ENCODE assay signal across 17 cellular contexts in genomic region chr1:47758341-47759237, GRCh38.
DNase-seq lines count a peak whose midpoint lies in the region; ATAC-seq and TF ChIP-seq lines count a peak whose summit lies in the region.
"Had no signal": no experiment of that assay in that cellular context is flagged by ENCODE, and none has a peak within 500 bp of the region (broad histone marks: within the 10 kb centered on the region; RNA-seq: fewer than 3 reads in every experiment).

No MANE protein-coding gene starts in this region.

- no peaks in the 10 kb centered on the region for H3K23me2 ChIP-seq in H9 (ENCODE audit: insufficient read length, low read depth, low read length, poor library complexity, severe bottlenecking)

- H3T11ph ChIP-seq in H9 (ENCODE audit: low read length) = no peak overlapping the region

- no peaks in the 10 kb centered on the region for H3K79me2 ChIP-seq in H9 (ENCODE audit: insufficient read depth, low read length)
- no peaks in the 10 kb centered on the region for H3K79me2 ChIP-seq in fibroblast of lung (ENCODE audit: control insufficient read depth, insufficient read depth, low read length)
- no peaks in the 10 kb centered on the region for H3K79me2 ChIP-seq in neural progenitor cell (ENCODE audit: low read depth)
- no peaks in the 10 kb centered on the region for H3K79me2 ChIP-seq in Karpas-422 (ENCODE audit: low read length)

- H3K27ac Mint-ChIP-seq in H9 (no peak overlapping the region), neural progenitor cell (peak overlapping the region; percentile 28)
- H3K27ac Mint-ChIP-seq: activated CD8-positive, alpha-beta memory T cell treated with anti-CD3 and anti-CD28 coated beads, Interleukin-2, amount 10 ng/mL, durations not matched to agents 7 days and 5 days; CD14-positive monocyte had no signal

- intact Hi-C loops in vagina (cut with DNase I) = no loop called here

- H3K9ac ChIP-seq in H9 (ENCODE audit: extremely low read depth, insufficient read length, low read length) (no peak overlapping the region), fibroblast of lung (ENCODE audit: insufficient read depth, low read length) (no peak overlapping the region), neural progenitor cell (no peak overlapping the region), Karpas-422 (ENCODE audit: low read length) (no peak overlapping the region)

- H3F3A ChIP-seq in neural progenitor cell (ENCODE audit: low read depth) = no peaks in the 10 kb centered on the region

- H3K9me3 ChIP-seq in H9 (ENCODE audit: control insufficient read depth, low read depth, low read length) (no peaks in the 10 kb centered on the region), SJCRH30 (replicated peaks) (no peaks in the 10 kb centered on the region), fibroblast of lung (ENCODE audit: control insufficient read depth, insufficient read depth, low read depth, low read length) (no peaks in the 10 kb centered on the region), neural progenitor cell (ENCODE audit: low read depth) (no peaks in the 10 kb centered on the region), Karpas-422 (ENCODE audit: low read length) (no peaks in the 10 kb centered on the region), vagina (no peaks in the 10 kb centered on the region)

- ATAC-seq in GM21717 (IDR thresholded peaks at IDR 0.05; ENCODE audit: unreplicated experiment) = no peak
- ATAC-seq: activated CD8-positive, alpha-beta memory T cell treated with anti-CD3 and anti-CD28 coated beads, Interleukin-2, amount 10 ng/mL, durations not matched to agents 7 days and 5 days had no signal

- H3K36me3 Mint-ChIP-seq in H9 (ENCODE audit: insufficient read depth in 1 of 3, low read depth in 3 of 3) (no peaks in the 10 kb centered on the region), neural progenitor cell (no peaks in the 10 kb centered on the region)
- H3K36me3 Mint-ChIP-seq: activated CD8-positive, alpha-beta memory T cell treated with anti-CD3 and anti-CD28 coated beads, Interleukin-2, amount 10 ng/mL, durations not matched to agents 7 days and 5 days; CD14-positive monocyte had no signal

- H3K4me1 ChIP-seq in H9 (ENCODE audit: insufficient read depth, low read length) = no peaks in the 10 kb centered on the region
- peaks cover 29% of the 10 kb centered on the region for H3K4me1 ChIP-seq in SJCRH30
- no peaks in the 10 kb centered on the region for H3K4me1 ChIP-seq in fibroblast of lung (ENCODE audit: control insufficient read depth, extremely low read depth, insufficient read depth, low read length)
- no peaks in the 10 kb centered on the region for H3K4me1 ChIP-seq in neural progenitor cell
- no peaks in the 10 kb centered on the region for H3K4me1 ChIP-seq in Karpas-422 (ENCODE audit: low read length)
- H3K4me1 ChIP-seq in vagina = peaks cover 8% of the 10 kb centered on the region

- no peak overlapping the region for H3K14ac ChIP-seq in H9 (ENCODE audit: insufficient read depth, low read length)

- no peak overlapping the region for H2BK20ac ChIP-seq in H9 (ENCODE audit: low read depth, low read length, poor library complexity, severe bottlenecking)

- no peak overlapping the region for H3K56ac ChIP-seq in H9 (ENCODE audit: insufficient read length, low read depth, low read length)

- H3K4ac ChIP-seq in H9 (ENCODE audit: low read depth, low read length) = no peak overlapping the region

- no peak overlapping the region for H3K4me3 ChIP-seq in SJCRH30
- no peak overlapping the region for H3K4me3 ChIP-seq in fibroblast of lung (replicated peaks in 1 of 4; ENCODE audit: control extremely low read depth in 1 of 4, insufficient read depth in 1 of 4, low read depth in 3 of 4, low read length in 4 of 4)
- no peak overlapping the region for H3K4me3 ChIP-seq in neural progenitor cell
- no peak overlapping the region for H3K4me3 ChIP-seq in Karpas-422 (ENCODE audit: low read length)
- no peak overlapping the region for H3K4me3 ChIP-seq in vagina

- no peaks in the 10 kb centered on the region; a peak in 1 of 5 replicates for H3K9me3 Mint-ChIP-seq in H9
- H3K9me3 Mint-ChIP-seq in neural progenitor cell = no peaks in the 10 kb centered on the region
- H3K9me3 Mint-ChIP-seq: CD14-positive monocyte had no signal

- H4K5ac ChIP-seq in H9 (ENCODE audit: insufficient read length, low read depth, low read length) = no peak overlapping the region

- no peak overlapping the region for H2BK12ac ChIP-seq in H9 (ENCODE audit: insufficient read length, low read depth, low read length)

- H3K36me3 ChIP-seq in SJCRH30 (no peaks in the 10 kb centered on the region), fibroblast of lung (ENCODE audit: control insufficient read depth, insufficient read depth, low read length) (no peaks in the 10 kb centered on the region), neural progenitor cell (no peaks in the 10 kb centered on the region), Karpas-422 (ENCODE audit: insufficient read depth, low read length) (no peaks in the 10 kb centered on the region), vagina (no peaks in the 10 kb centered on the region)

- H3K4me3 Mint-ChIP-seq in H9 = no peak overlapping the region
- no peak overlapping the region for H3K4me3 Mint-ChIP-seq in neural progenitor cell
- H3K4me3 Mint-ChIP-seq: activated CD8-positive, alpha-beta memory T cell treated with anti-CD3 and anti-CD28 coated beads, Interleukin-2, amount 10 ng/mL, durations not matched to agents 7 days and 5 days; CD14-positive monocyte had no signal

- H2AFZ ChIP-seq in H9 (ENCODE audit: low read length) (no peak overlapping the region), fibroblast of lung (ENCODE audit: low read length) (no peak overlapping the region), neural progenitor cell (replicated peaks) (no peak overlapping the region), Karpas-422 (ENCODE audit: low read length) (no peak overlapping the region)

- H3K4me2 ChIP-seq in H9 (ENCODE audit: insufficient read depth, insufficient read length, low read length) (no peak overlapping the region), fibroblast of lung (ENCODE audit: extremely low read depth, insufficient read depth, low read length) (no peak overlapping the region), neural progenitor cell (no peak overlapping the region), Karpas-422 (ENCODE audit: low read depth, low read length, poor library complexity, severe bottlenecking) (no peak overlapping the region)

- H3K4me1 Mint-ChIP-seq in H9 (no peaks in the 10 kb centered on the region; a peak in 1 of 4 replicates), neural progenitor cell (peaks cover 15% of the 10 kb centered on the region)
- H3K4me1 Mint-ChIP-seq: activated CD8-positive, alpha-beta memory T cell treated with anti-CD3 and anti-CD28 coated beads, Interleukin-2, amount 10 ng/mL, durations not matched to agents 7 days and 5 days; CD14-positive monocyte had no signal

- no peak for TF ChIP-seq POLR2A in vagina (IDR thresholded peaks at IDR 0.05)

- H3K79me1 ChIP-seq in H9 (ENCODE audit: insufficient read depth, low read depth, low read length, poor library complexity, severe bottlenecking) = no peaks in the 10 kb centered on the region

- in situ Hi-C loops in GM13977 (cut with MboI; ENCODE audit: low pct_unique_long_range_greater_than_20kb, low sequenced_read_pairs, unreplicated experiment) = no loop called here

- TF ChIP-seq CTCF in H9 (conservative IDR thresholded peaks at IDR 0.05) = no peak
- TF ChIP-seq CTCF in fibroblast of lung (conservative IDR thresholded peaks at IDR 0.05 in 1 of 2, IDR thresholded peaks at IDR 0.05 in 1 of 2; ENCODE audit: low read depth in 1 of 2, low read length in 2 of 2) = no peak
- no peak for TF ChIP-seq CTCF in neural progenitor cell (IDR thresholded peaks at IDR 0.05)
- TF ChIP-seq CTCF in GM13977 (IDR thresholded peaks at IDR 0.05; ENCODE audit: extremely low read depth, insufficient read depth, missing control alignments) = no peak
- TF ChIP-seq CTCF in vagina (IDR thresholded peaks at IDR 0.05) = no peak

- H4K20me1 ChIP-seq in H9 (ENCODE audit: control insufficient read depth, insufficient read depth, insufficient read length) (no peaks in the 10 kb centered on the region), fibroblast of lung (ENCODE audit: control insufficient read depth, extremely low read depth, insufficient read depth, low read length) (no peaks in the 10 kb centered on the region), neural progenitor cell (ENCODE audit: low read depth) (no peaks in the 10 kb centered on the region), Karpas-422 (ENCODE audit: insufficient read depth, low read depth, low read length) (no peaks in the 10 kb centered on the region)

- no peaks in the 10 kb centered on the region for H3K27me3 ChIP-seq in H9 (ENCODE audit: insufficient read depth, low read length)
- H3K27me3 ChIP-seq in SJCRH30 = no peaks in the 10 kb centered on the region
- H3K27me3 ChIP-seq in fibroblast of lung (ENCODE audit: control insufficient read depth, insufficient read depth, low read length) = no peaks in the 10 kb centered on the region
- H3K27me3 ChIP-seq in neural progenitor cell = no peaks in the 10 kb centered on the region
- no peaks in the 10 kb centered on the region; the same call in 1 of the 2 replicates for H3K27me3 ChIP-seq in Karpas-422 (ENCODE audit: low read length)
- H3K27me3 ChIP-seq in vagina = no peaks in the 10 kb centered on the region

- H2BK120ac ChIP-seq in H9 (ENCODE audit: low read depth, low read length, poor library complexity, severe bottlenecking) = no peak overlapping the region

- H3K18ac ChIP-seq in H9 (ENCODE audit: insufficient read length, low read depth, low read length) = no peak overlapping the region

- no peak overlapping the region for H3K23ac ChIP-seq in H9 (ENCODE audit: insufficient read length, low read depth, low read length)

- H2AK5ac ChIP-seq in H9 (ENCODE audit: insufficient read length, low read length) = no peak overlapping the region

- no peak overlapping the region for H4K8ac ChIP-seq in H9 (replicated peaks; ENCODE audit: insufficient read length, low read depth, low read length)

- no peak overlapping the region for H2BK15ac ChIP-seq in H9 (ENCODE audit: low read depth, low read length)

- no peak overlapping the region for H4K91ac ChIP-seq in H9 (ENCODE audit: insufficient read length, low read depth, low read length)

- H3K9me2 ChIP-seq in Karpas-422 (replicated peaks; ENCODE audit: insufficient read depth, low read length) = no peaks in the 10 kb centered on the region

- H3K27ac ChIP-seq in H9 (ENCODE audit: insufficient read length, low read depth, low read length) (no peak overlapping the region), SJCRH30 (no peak overlapping the region), fibroblast of lung (ENCODE audit: insufficient read depth, low read length) (no peak overlapping the region), neural progenitor cell (no peak overlapping the region), Karpas-422 (ENCODE audit: low read length) (no peak overlapping the region), vagina (no peak overlapping the region)

- WGBS in H9 (ENCODE audit: extremely low coverage, insufficient read length, low lambda C conversion rate) = no CpG with 5 or more reads among the region's 20 CpGs

- peak; percentile 17 for DNase-seq in H9
- DNase-seq in SJCRH30 = peak; percentile 58 to 66
- peak; percentile 1 to 22 for DNase-seq in fibroblast of lung (ENCODE audit: low read depth in 2 of 2)
- DNase-seq in neural progenitor cell (ENCODE audit: low spot score) = no peak
- DNase-seq in GM13977 (ENCODE audit: low spot score) = no peak
- no peak for DNase-seq in Karpas-422
- no peak for DNase-seq in vagina (ENCODE audit: extremely low spot score in 2 of 2)
- DNase-seq: activated CD4-positive, alpha-beta T cell treated with anti-CD3 and anti-CD28 coated beads for 48 hours; activated CD8-positive, alpha-beta memory T cell treated with anti-CD3 and anti-CD28 coated beads, Interleukin-2, amount 10 ng/mL, durations not matched to agents 7 days and 5 days; activated gamma-delta T cell treated with Interleukin-2 at 50 U/mL for 16 hours; hippocampal formation; NCI-H1105 treated with DMSO at 0.1 percent for 48 hours; NCI-H69; SHP77; stimulated activated CD4-positive, alpha-beta T cell treated with anti-CD3 and anti-CD28 coated beads, Interleukin-15, amount 100 ng/mL, for 24 hours had no signal

- no peak overlapping the region for H2BK5ac ChIP-seq in H9 (ENCODE audit: insufficient read length, low read length)

- H3K27me3 Mint-ChIP-seq in H9 (ENCODE audit: low read depth) = peaks cover 22% of the 10 kb centered on the region
- peaks cover 14% of the 10 kb centered on the region for H3K27me3 Mint-ChIP-seq in neural progenitor cell (ENCODE audit: insufficient read depth, low read depth)

Comparison
In these comparisons a context has a peak if more than half of its experiments do, and no peak if none do; other contexts are left out.
1. DNase-seq: peak in H9 (single experiment), SJCRH30 (2 of 2) and fibroblast of lung (2 of 2); none in neural progenitor cell (single experiment), GM13977 (single experiment), Karpas-422 (single experiment) and vagina (0 of 2).